In the genomic region with DNA sequence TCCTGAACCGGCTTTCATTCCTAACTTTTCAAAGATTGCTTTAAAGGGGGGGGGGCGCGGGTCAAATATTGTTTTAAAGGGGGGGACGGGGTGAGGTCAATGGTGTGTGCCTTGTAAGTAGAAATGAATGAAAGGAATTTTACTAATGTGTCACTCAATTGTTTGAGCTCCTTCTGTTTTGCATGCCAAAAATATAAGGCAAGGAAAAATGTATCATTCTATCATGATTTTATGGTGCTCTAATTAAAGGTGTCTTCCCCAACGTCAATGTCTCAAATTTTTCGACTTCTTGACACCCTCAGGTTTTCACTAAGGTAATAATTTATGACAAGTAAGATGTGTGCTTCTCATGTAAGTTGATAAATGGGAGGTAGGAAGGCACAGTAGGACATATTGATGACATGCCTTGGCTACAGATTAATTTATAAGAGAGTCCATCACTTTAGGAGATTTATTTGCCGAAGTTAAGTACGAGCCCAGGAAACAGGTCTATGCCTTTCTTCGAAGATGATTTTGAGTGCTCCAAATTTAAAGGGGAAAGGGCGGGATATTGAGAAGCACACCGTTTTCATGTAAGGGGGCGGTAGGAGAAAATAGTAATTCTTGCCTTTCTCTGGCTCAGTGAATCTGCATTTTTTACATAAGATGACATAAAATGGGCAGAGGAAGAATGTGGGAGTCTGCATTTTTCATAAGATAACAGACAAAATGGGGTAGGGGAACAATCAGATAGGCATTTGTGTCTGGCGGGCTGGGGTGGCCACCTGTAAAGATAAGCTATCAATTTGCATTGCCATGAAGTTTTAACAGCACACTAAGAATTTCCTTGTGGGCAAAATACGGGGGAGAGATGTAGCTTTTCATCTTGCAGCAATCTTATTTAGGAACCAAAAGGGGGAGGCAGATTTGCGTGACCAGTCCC, we compare ENCODE assay signal across 8 cellular contexts. TPM values are rescaled to one million over a fixed set of nuclear protein-coding genes. Genes with fewer than 3 reads are reported as not detected.
A peak's percentile ranks its signal among the peaks of the same experiment; 100 is the strongest.
DNase-seq lines count a peak whose midpoint lies in the region; ATAC-seq and TF ChIP-seq lines count a peak whose summit lies in the region.

No MANE protein-coding gene starts in this region.

- CTCF ChIA-PET in activated CD8-positive, alpha-beta T cell treated with anti-CD3 and anti-CD28 coated beads for 36 hours (lab: Charles Lee) = interaction anchor here (1.0 to 2.4 kb wide), 3 partner anchors 32 to 128 kb away, joined by 3 to 10 read pairs (median 3); no protein-coding TSS in a partner anchor

- H3K4me3 Mint-ChIP-seq in activated CD8-positive, alpha-beta T cell treated with anti-CD3 and anti-CD28 coated beads for 36 hours = peak overlapping the region; percentile 100
- peak overlapping the region; percentile 94 to 100 for H3K4me3 Mint-ChIP-seq in stimulated activated naive B cell treated with anti-CD40 and anti-IgM and Interleukin-4, amounts not matched to agents 10 μg/mL and 1 μg/mL and 100 μg/mL, for 72 hours

- peaks cover 4% of the 10 kb centered on the region for H3K4me1 ChIP-seq in iPS-15b (ENCODE audit: control insufficient read depth, insufficient read depth, low read length)

- no peak for TF ChIP-seq CTCF in activated CD8-positive, alpha-beta T cell treated with anti-CD3 and anti-CD28 coated beads for 36 hours (IDR thresholded peaks at IDR 0.05)

- peaks cover 27% of the 10 kb centered on the region for H3K4me1 Mint-ChIP-seq in activated CD8-positive, alpha-beta T cell treated with anti-CD3 and anti-CD28 coated beads for 36 hours (ENCODE audit: low read depth)
- peaks cover 15 to 43% of the 10 kb centered on the region in 2 donors for H3K4me1 Mint-ChIP-seq in stimulated activated naive B cell treated with anti-CD40 and anti-IgM and Interleukin-4, amounts not matched to agents 10 μg/mL and 1 μg/mL and 100 μg/mL, for 72 hours

- no peak for ATAC-seq in activated CD8-positive, alpha-beta T cell treated with anti-CD3 and anti-CD28 coated beads for 36 hours
- no peak for ATAC-seq in stimulated activated naive B cell treated with anti-CD40 and anti-IgM and Interleukin-4, amounts not matched to agents 10 μg/mL and 1 μg/mL and 100 μg/mL, for 72 hours (replicated peaks)
- ATAC-seq in GM21528 (IDR thresholded peaks at IDR 0.05; ENCODE audit: low FRiP score, unreplicated experiment) = no peak
- no peak for ATAC-seq in HG02885 (IDR thresholded peaks at IDR 0.05; ENCODE audit: poor library complexity, unreplicated experiment)

- DNase-seq in NCI-H1092 treated with DMSO at 0.1 percent for 48 hours (lab: John Stamatoyannopoulos, UW) (peak; percentile 4), NCI-H1092 (lab: John Stamatoyannopoulos, UW) (no peak), NOMO-1 (lab: John Stamatoyannopoulos, UW; ENCODE audit: unreplicated experiment in 2 of 2) (no peak)
- DNase-seq in activated CD8-positive, alpha-beta T cell treated with anti-CD3 and anti-CD28 coated beads for 36 hours = peak; percentile 9
- no peak for DNase-seq in stimulated activated naive B cell treated with anti-CD40 and anti-IgM and Interleukin-4, amounts not matched to agents 10 μg/mL and 1 μg/mL and 100 μg/mL, for 72 hours

- H3K9me3 ChIP-seq in iPS-15b (ENCODE audit: control insufficient read depth, insufficient read depth, low read length) = peaks cover 3% of the 10 kb centered on the region

- no peaks in the 10 kb centered on the region for H3K9me3 Mint-ChIP-seq in activated CD8-positive, alpha-beta T cell treated with anti-CD3 and anti-CD28 coated beads for 36 hours
- no peaks in the 10 kb centered on the region for H3K9me3 Mint-ChIP-seq in stimulated activated naive B cell treated with anti-CD40 and anti-IgM and Interleukin-4, amounts not matched to agents 10 μg/mL and 1 μg/mL and 100 μg/mL, for 72 hours

- no peaks in the 10 kb centered on the region for H3K36me3 ChIP-seq in iPS-15b (ENCODE audit: control insufficient read depth, insufficient read depth, low read length)

- H3K9ac ChIP-seq in iPS-15b (ENCODE audit: low read depth, low read length) = peak overlapping the region; percentile 87

- POLR2A ChIA-PET in activated CD8-positive, alpha-beta T cell treated with anti-CD3 and anti-CD28 coated beads for 36 hours (lab: Charles Lee) = interaction anchor here (0.8 to 4.1 kb wide), 6 partner anchors 74 to 153 kb away, joined by 3 to 35 read pairs (median 5); a partner anchor contains a TSS

- H3K36me3 Mint-ChIP-seq in activated CD8-positive, alpha-beta T cell treated with anti-CD3 and anti-CD28 coated beads for 36 hours (ENCODE audit: low read depth) = peaks cover 4% of the 10 kb centered on the region
- peaks cover 7 to 11% of the 10 kb centered on the region in 2 donors for H3K36me3 Mint-ChIP-seq in stimulated activated naive B cell treated with anti-CD40 and anti-IgM and Interleukin-4, amounts not matched to agents 10 μg/mL and 1 μg/mL and 100 μg/mL, for 72 hours

- intact Hi-C loops in activated CD8-positive, alpha-beta T cell treated with anti-CD3 and anti-CD28 coated beads for 36 hours (cut with micrococcal nuclease) = loop anchor here (2.0 to 5.0 kb wide), 2 partner anchors 75 to 148 kb away; a partner anchor contains a TSS

- H3K27me3 ChIP-seq in iPS-15b (ENCODE audit: control insufficient read depth, insufficient read depth, low read length) = no peaks in the 10 kb centered on the region

- H3K4me3 ChIP-seq in iPS-15b (ENCODE audit: low read depth, low read length) = peak overlapping the region; percentile 97

- H3K27me3 Mint-ChIP-seq in activated CD8-positive, alpha-beta T cell treated with anti-CD3 and anti-CD28 coated beads for 36 hours = no peaks in the 10 kb centered on the region
- no peaks in the 10 kb centered on the region for H3K27me3 Mint-ChIP-seq in stimulated activated naive B cell treated with anti-CD40 and anti-IgM and Interleukin-4, amounts not matched to agents 10 μg/mL and 1 μg/mL and 100 μg/mL, for 72 hours

- peak overlapping the region; percentile 99 for H3K27ac Mint-ChIP-seq in activated CD8-positive, alpha-beta T cell treated with anti-CD3 and anti-CD28 coated beads for 36 hours
- H3K27ac Mint-ChIP-seq in stimulated activated naive B cell treated with anti-CD40 and anti-IgM and Interleukin-4, amounts not matched to agents 10 μg/mL and 1 μg/mL and 100 μg/mL, for 72 hours = peak overlapping the region; percentile 100

RNA-seq across cellular contexts. Expression of a gene that starts 1.2 kb away (rescaled TPM):
- total RNA-seq in activated CD8-positive, alpha-beta T cell treated with anti-CD3 and anti-CD28 coated beads for 36 hours = 10 to 100 TPM; 26.1 to 29.6 TPM

Comparison
In these comparisons a context has a peak if more than half of its experiments do, and no peak if none do; other contexts are left out.
1. DNase-seq: peak in NCI-H1092 treated with DMSO at 0.1 percent for 48 hours (single experiment) and activated CD8-positive, alpha-beta T cell treated with anti-CD3 and anti-CD28 coated beads for 36 hours (single experiment); none in NCI-H1092 (single experiment), stimulated activated naive B cell treated with anti-CD40 and anti-IgM and Interleukin-4, amounts not matched to agents 10 μg/mL and 1 μg/mL and 100 μg/mL, for 72 hours (single experiment) and NOMO-1 (0 of 2).